ENCODE assay signal across 12 cellular contexts in the genomic region with DNA sequence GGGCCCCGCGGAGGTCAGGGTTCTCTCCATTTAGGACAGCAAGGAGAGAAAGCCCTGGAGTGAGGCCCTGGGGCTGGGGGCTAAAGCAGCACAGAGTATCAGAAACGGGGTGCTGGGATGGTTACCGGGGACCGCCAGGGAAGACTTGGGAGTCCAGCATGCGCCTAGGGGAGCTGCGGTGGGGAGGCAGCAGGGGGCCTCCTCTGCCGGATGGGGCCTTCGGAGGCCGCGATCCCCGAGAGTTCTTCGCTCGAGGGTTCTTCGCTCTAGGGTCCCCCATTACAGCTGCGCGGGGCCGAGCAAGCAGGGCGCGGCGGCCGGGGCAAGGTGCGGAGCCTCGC. TPM values are rescaled to one million over a fixed set of nuclear protein-coding genes. Genes with fewer than 3 reads are reported as not detected.
DNase-seq lines count a peak whose midpoint lies in the region; ATAC-seq and TF ChIP-seq lines count a peak whose summit lies in the region.
"Had no signal": no experiment of that assay in that cellular context is flagged by ENCODE, and none has a peak within 500 bp of the region (broad histone marks: within the 10 kb centered on the region; RNA-seq: fewer than 3 reads in every experiment).

No MANE protein-coding gene starts in this region.

- CTCF ChIA-PET in AG04449 (lab: Yijun Ruan, JAX), result interaction anchor here (1.3 to 3.8 kb wide), 2 partner anchors 217 to 219 kb away, joined by 7 to 11 read pairs; no protein-coding TSS in a partner anchor

- peaks cover 16% of the 10 kb centered on the region for H3K4me1 ChIP-seq in HUES6 (ENCODE audit: control insufficient read depth, insufficient read depth, low read length)

- TF ChIP-seq CTCF in AG04449 (IDR thresholded peaks at IDR 0.05; ENCODE audit: insufficient read depth, low read length, missing control alignments) (peak; percentile 14), dorsolateral prefrontal cortex (IDR thresholded peaks at IDR 0.05 in 54 of 56, conservative IDR thresholded peaks at IDR 0.05 in 2 of 56; ENCODE audit: low read depth in 1 of 56, partially characterized antibody in 56 of 56) (no peak)

- H3K36me3 Mint-ChIP-seq in natural killer cell treated with Interleukin-12 subunit alpha and Interleukin-12 subunit beta and Interleukin-15 and Interleukin-18, amount 100 ng/mL, for 72 hours, result no peaks in the 10 kb centered on the region

- peaks cover 39% of the 10 kb centered on the region for H3K27me3 ChIP-seq in HUES6 (ENCODE audit: control insufficient read depth, insufficient read depth, low read length)
- H3K27me3 ChIP-seq in dorsolateral prefrontal cortex, result peaks cover 0 to 3% (median 0%) of the 10 kb centered on the region in 45 donors
- H3K27me3 ChIP-seq: uterus had no signal

- H3K36me3 ChIP-seq in HUES6 (ENCODE audit: control insufficient read depth, insufficient read depth, low read length), result no peaks in the 10 kb centered on the region
- H3K36me3 ChIP-seq: uterus had no signal

- no peak overlapping the region for H3K27ac ChIP-seq in HUES6 (ENCODE audit: low read depth, low read length)
- peak overlapping the region in 43 of 59 donors; percentile 4 to 87 (median 65) for H3K27ac ChIP-seq in dorsolateral prefrontal cortex
- H3K27ac ChIP-seq: uterus had no signal

- no peaks in the 10 kb centered on the region for H3K27me3 Mint-ChIP-seq in natural killer cell treated with Interleukin-12 subunit alpha and Interleukin-12 subunit beta and Interleukin-15 and Interleukin-18, amount 100 ng/mL, for 72 hours

- POLR2A ChIA-PET in AG04449 (lab: Yijun Ruan, JAX), result no interaction called here

- H3K9me3 Mint-ChIP-seq in natural killer cell treated with Interleukin-12 subunit alpha and Interleukin-12 subunit beta and Interleukin-15 and Interleukin-18, amount 100 ng/mL, for 72 hours, result no peaks in the 10 kb centered on the region

- H3K27ac Mint-ChIP-seq in natural killer cell treated with Interleukin-12 subunit alpha and Interleukin-12 subunit beta and Interleukin-15 and Interleukin-18, amount 100 ng/mL, for 72 hours, result no peak overlapping the region

- H3K4me3 ChIP-seq in AG04449 (ENCODE audit: low read depth, low read length) (peak overlapping the region; percentile 63), HUES6 (ENCODE audit: low read depth, low read length) (peak overlapping the region; percentile 67), dorsolateral prefrontal cortex (peak overlapping the region; percentile 52 to 85 (median 71))

- peak overlapping the region; percentile 25 for H3K4me3 Mint-ChIP-seq in natural killer cell treated with Interleukin-12 subunit alpha and Interleukin-12 subunit beta and Interleukin-15 and Interleukin-18, amount 100 ng/mL, for 72 hours

- H3K4me1 Mint-ChIP-seq in natural killer cell treated with Interleukin-12 subunit alpha and Interleukin-12 subunit beta and Interleukin-15 and Interleukin-18, amount 100 ng/mL, for 72 hours (ENCODE audit: low read depth in 2 of 2), result peaks cover 13 to 25% of the 10 kb centered on the region in 2 donors

- no peak for DNase-seq in AG04449 (ENCODE audit: low read depth, low spot score)
- DNase-seq in dorsolateral prefrontal cortex, result no peak
- peak; percentile 61 for DNase-seq in natural killer cell treated with Interleukin-12 subunit alpha and Interleukin-12 subunit beta and Interleukin-15 and Interleukin-18, amount 100 ng/mL, for 72 hours (ENCODE audit: low spot score)
- no peak for DNase-seq in activated CD8-positive, alpha-beta memory T cell treated with anti-CD3 and anti-CD28 coated beads for 24 hours
- no peak for DNase-seq in NK-92 (lab: John Stamatoyannopoulos, UW; ENCODE audit: unreplicated experiment)
- DNase-seq in activated CD4-positive, CD25-positive, alpha-beta regulatory T cell (lab: John Stamatoyannopoulos, UW), result no peak
- DNase-seq: cortex of kidney, uterus had no signal

- peak overlapping the region; percentile 72 for H3K9ac ChIP-seq in HUES6 (ENCODE audit: low read length)

- H3K9me3 ChIP-seq in HUES6 (ENCODE audit: control insufficient read depth, insufficient read depth, low read depth, low read length), result no peaks in the 10 kb centered on the region
- H3K9me3 ChIP-seq: uterus had no signal

- intact Hi-C loops in dorsolateral prefrontal cortex (cut with DNase I), result loop anchor here (5.0 to 10.0 kb wide), 4 partner anchors 50 to 217 kb away; no protein-coding TSS in a partner anchor

- peak in 1 of 2 donors; percentile 3 for ATAC-seq in natural killer cell treated with Interleukin-12 subunit alpha and Interleukin-12 subunit beta and Interleukin-15 and Interleukin-18, amount 100 ng/mL, for 72 hours
- ATAC-seq in HG03565 (IDR thresholded peaks at IDR 0.05; ENCODE audit: unreplicated experiment), result no peak
- ATAC-seq: HCT116 had no signal

RNA-seq across cellular contexts. Expression of gene APBA2, which starts 0.5 kb away (rescaled TPM):
- total RNA-seq in dorsolateral prefrontal cortex, result 100 to 1,000 TPM in 118 of 120 experiments, 10 to 100 TPM in 2; 90.7 to 210 (median 166) TPM
- total RNA-seq in natural killer cell treated with Interleukin-12 subunit alpha and Interleukin-12 subunit beta and Interleukin-15 and Interleukin-18, amount 100 ng/mL, for 72 hours, result 10 to 100 TPM in 1 of 2 donors, 1 to 10 TPM in 1; 6.0 to 19.4 TPM

RNA-seq across cellular contexts. Expression of gene GOLGA6L7, which starts 36.8 kb away (rescaled TPM):
- under 1 TPM in 1 of 120 experiments, not detected in 119; 0.45 TPM for total RNA-seq in dorsolateral prefrontal cortex
- not detected for total RNA-seq in natural killer cell treated with Interleukin-12 subunit alpha and Interleukin-12 subunit beta and Interleukin-15 and Interleukin-18, amount 100 ng/mL, for 72 hours
- total RNA-seq: M059J, uterus had no signal

Comparison
In these comparisons a context has a peak if more than half of its experiments do, and no peak if none do; other contexts are left out.
1. RNA of gene APBA2, which starts 0.5 kb away (total RNA-seq): 90.7 to 210 TPM in dorsolateral prefrontal cortex; 6.0 to 19.4 TPM in natural killer cell treated with Interleukin-12 subunit alpha and Interleukin-12 subunit beta and Interleukin-15 and Interleukin-18, amount 100 ng/mL, for 72 hours; every median in the first group is over 4 times any median in the second.
2. Peak in every context shown above with its lines, with median percentiles within 50 percentile points of each other: H3K4me3 ChIP-seq.